In the genomic region with DNA sequence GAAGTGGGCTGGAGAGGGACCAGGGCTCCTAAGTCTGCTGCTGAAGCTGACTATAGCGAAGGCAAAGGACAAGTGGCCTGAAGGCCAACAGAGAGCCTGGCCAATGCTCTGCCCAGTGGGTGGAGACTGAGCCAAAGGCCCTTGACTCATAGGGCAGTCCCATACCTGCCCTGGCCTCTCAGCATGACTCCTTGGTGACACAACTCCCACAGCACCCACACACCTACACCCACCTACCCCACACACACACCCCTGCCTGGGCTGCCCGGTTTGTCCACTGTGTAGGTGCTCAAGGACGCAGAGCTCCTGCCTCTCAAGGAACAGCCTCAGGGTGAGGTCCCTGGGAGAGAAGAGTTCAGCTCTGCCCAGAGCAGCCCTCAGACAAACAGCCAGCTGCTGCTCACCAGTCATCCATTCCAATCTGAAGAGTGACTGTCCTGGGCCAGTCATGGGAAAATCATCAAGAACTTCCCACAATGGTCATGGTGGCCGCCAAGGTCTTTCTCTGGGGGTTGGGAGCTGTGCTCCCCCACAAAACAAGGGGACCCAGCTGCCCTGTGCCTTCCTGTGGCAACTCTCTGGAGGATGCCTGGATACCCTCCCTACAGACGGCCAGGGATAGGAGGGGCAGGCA, we compare ENCODE assay signal across 8 cellular contexts. TPM values are rescaled to one million over a fixed set of nuclear protein-coding genes. Genes with fewer than 3 reads are reported as not detected.
DNase-seq lines count a peak whose midpoint lies in the region; ATAC-seq and TF ChIP-seq lines count a peak whose summit lies in the region.

No MANE protein-coding gene starts in this region.

- in situ Hi-C loops in IMR-90 (cut with MboI; ENCODE audit: low sequenced_read_pairs): no loop called here
- in situ Hi-C loops in brain microvascular endothelial cell (cut with HindIII; ENCODE audit: low pct_ligation_motif_present, low sequenced_read_pairs): no loop called here

- peak overlapping the region; percentile 77 for H2BK120ac ChIP-seq in IMR-90 (ENCODE audit: low read depth, low read length)

- POLR2A ChIA-PET in IMR-90 (lab: Charles Lee; ENCODE audit: unreplicated experiment): no interaction called here

- TF ChIP-seq POLR2A in IMR-90 (IDR thresholded peaks at IDR 0.05; ENCODE audit: low read depth, low read length): no peak

- peak overlapping the region; percentile 62 for H2AK9ac ChIP-seq in IMR-90 (replicated peaks; ENCODE audit: low read depth, low read length, poor library complexity)

- H3K4me1 ChIP-seq in CD4-positive, CD25-positive, alpha-beta regulatory T cell (ENCODE audit: control insufficient read depth, insufficient read depth, low read length, poor library complexity, severe bottlenecking): peaks cover 78% of the 10 kb centered on the region
- peaks cover 36% of the 10 kb centered on the region for H3K4me1 ChIP-seq in IMR-90 (ENCODE audit: control insufficient read depth, insufficient read depth, low read length)

- no peak overlapping the region for H3K56ac ChIP-seq in IMR-90 (ENCODE audit: extremely low read depth, insufficient read depth, low read length)

- peaks cover 51% of the 10 kb centered on the region for H3K9me1 ChIP-seq in IMR-90 (ENCODE audit: insufficient read depth, low read length)

- DNase-seq in CD4-positive, CD25-positive, alpha-beta regulatory T cell: no peak
- peak; percentile 61 for DNase-seq in IMR-90
- DNase-seq in brain microvascular endothelial cell: peak; percentile 49
- no peak for DNase-seq in naive B cell
- no peak for DNase-seq in NCI-H187 treated with DMSO at 0.1 percent for 48 hours (lab: John Stamatoyannopoulos, UW)
- DNase-seq in NCI-H1694 (lab: John Stamatoyannopoulos, UW): no peak

- H2AK5ac ChIP-seq in IMR-90 (ENCODE audit: low read depth, low read length): peak overlapping the region; percentile 97

- peak overlapping the region; percentile 23; the same call in 1 of the 2 replicates for H3K4me2 ChIP-seq in IMR-90 (ENCODE audit: low read depth, low read length)

- peak overlapping the region; percentile 43 for H4K91ac ChIP-seq in IMR-90 (ENCODE audit: insufficient read depth, low read depth, low read length)

- peak overlapping the region; percentile 72; the same call in 1 of the 3 replicates for H2BK15ac ChIP-seq in IMR-90 (ENCODE audit: low read depth, low read length)

- peak overlapping the region; percentile 52 for H3K27ac ChIP-seq in CD4-positive, CD25-positive, alpha-beta regulatory T cell (ENCODE audit: insufficient read depth, low read length, poor library complexity, severe bottlenecking)
- H3K27ac ChIP-seq in IMR-90 (ENCODE audit: insufficient read depth, low read length) (peak overlapping the region; percentile 46; the same call in 1 of the 2 replicates), brain microvascular endothelial cell (peak overlapping the region; percentile 32)

- H4K8ac ChIP-seq in IMR-90 (ENCODE audit: low read depth in 2 of 2, low read length in 2 of 2): peak overlapping the region in 1 of 2 experiments; percentile 50; a peak in 1 of 4 replicates

- no peak overlapping the region for H4K5ac ChIP-seq in IMR-90 (ENCODE audit: low read depth, low read length)

- CTCF ChIA-PET in IMR-90 (lab: Yijun Ruan, JAX): interaction anchor here (2.0 kb wide), 1 partner anchor 25 kb away, joined by 9 read pairs; no protein-coding TSS in a partner anchor

- peaks cover 29% of the 10 kb centered on the region for H3K36me3 ChIP-seq in CD4-positive, CD25-positive, alpha-beta regulatory T cell (ENCODE audit: control insufficient read depth, insufficient read depth, low read length)
- H3K36me3 ChIP-seq in IMR-90 (ENCODE audit: control insufficient read depth, insufficient read depth, low read length): peaks cover 8% of the 10 kb centered on the region
- peaks cover 7% of the 10 kb centered on the region for H3K36me3 ChIP-seq in brain microvascular endothelial cell (replicated peaks)

- 0 out of 2 replicates have a peak overlapping the region, but pooled peaks have one; percentile 73 for H3K23ac ChIP-seq in IMR-90 (ENCODE audit: low read depth, low read length)

- no peaks in the 10 kb centered on the region for H3K27me3 Mint-ChIP-seq in CD4-positive, CD25-positive, alpha-beta regulatory T cell
- H3K27me3 Mint-ChIP-seq in naive B cell: no peaks in the 10 kb centered on the region

- H3K9ac ChIP-seq in IMR-90 (ENCODE audit: low read depth, low read length): no peak overlapping the region

- H3K79me1 ChIP-seq in IMR-90 (ENCODE audit: low read depth in 1 of 2, low read length in 2 of 2): peaks cover 34 to 88% of the 10 kb centered on the region in 2 experiments

- no peak for ATAC-seq in CD4-positive, CD25-positive, alpha-beta regulatory T cell (ENCODE audit: low read depth in 2 of 2)
- no peak for ATAC-seq in IMR-90 (ENCODE audit: low read depth)
- no peak for ATAC-seq in naive B cell (ENCODE audit: low read depth in 2 of 2)
- no peak for ATAC-seq in HG02759 (IDR thresholded peaks at IDR 0.05; ENCODE audit: unreplicated experiment)
- no peak for ATAC-seq in HG02678 (IDR thresholded peaks at IDR 0.05; ENCODE audit: unreplicated experiment)

- dilution Hi-C loops in IMR-90 (cut with HindIII; ENCODE audit: low sequenced_read_pairs, unreplicated experiment): no loop called here

- H2BK5ac ChIP-seq in IMR-90 (ENCODE audit: low read depth, low read length, poor library complexity, severe bottlenecking): peak overlapping the region; percentile 82

- peak overlapping the region; percentile 32 for H3K4me3 ChIP-seq in CD4-positive, CD25-positive, alpha-beta regulatory T cell (ENCODE audit: low read depth, low read length)
- H3K4me3 ChIP-seq in IMR-90 (ENCODE audit: insufficient read depth, low read depth, low read length) (no peak overlapping the region), brain microvascular endothelial cell (ENCODE audit: low read depth, low read length) (no peak overlapping the region)

- intact Hi-C loops in IMR-90 (cut with micrococcal nuclease): no loop called here

- H3K14ac ChIP-seq in IMR-90 (replicated peaks; ENCODE audit: low read depth, low read length): no peak overlapping the region; the same call in none of the 2 replicates

- H3K9me3 Mint-ChIP-seq in CD4-positive, CD25-positive, alpha-beta regulatory T cell: no peaks in the 10 kb centered on the region
- peaks cover 0 to 2% (median 0%) of the 10 kb centered on the region in 7 donors for H3K9me3 Mint-ChIP-seq in naive B cell

- peak overlapping the region; percentile 68 for H3K4ac ChIP-seq in IMR-90 (ENCODE audit: low read depth, low read length)

- peak overlapping the region; percentile 40 for H2AFZ ChIP-seq in IMR-90 (replicated peaks; ENCODE audit: low read length, poor library complexity)

- WGBS in IMR-90 (ENCODE audit: extremely low coverage in 2 of 2, insufficient read length in 1 of 2), 2 experiments: 88% methylated on average over 1 of the region's 5 CpGs; no CpG with 5 or more reads in 1 of the 2 experiments

- no peak for TF ChIP-seq CTCF in IMR-90 (conservative IDR thresholded peaks at IDR 0.05; ENCODE audit: low read depth, low read length)
- no peak for TF ChIP-seq CTCF in brain microvascular endothelial cell (IDR thresholded peaks at IDR 0.05; ENCODE audit: low read depth, low read length, missing control alignments)

- no peak for TF ChIP-seq RAD21 in IMR-90 (IDR thresholded peaks at IDR 0.05; ENCODE audit: low read length)

- no peaks in the 10 kb centered on the region for H3K27me3 ChIP-seq in CD4-positive, CD25-positive, alpha-beta regulatory T cell (ENCODE audit: control insufficient read depth, insufficient read depth, low read length)
- H3K27me3 ChIP-seq in IMR-90 (ENCODE audit: control insufficient read depth, insufficient read depth, low read length) (no peaks in the 10 kb centered on the region), brain microvascular endothelial cell (replicated peaks) (no peaks in the 10 kb centered on the region)

- H3K36me3 Mint-ChIP-seq in CD4-positive, CD25-positive, alpha-beta regulatory T cell: peaks cover 39% of the 10 kb centered on the region
- H3K36me3 Mint-ChIP-seq in naive B cell: peaks cover 3 to 12% of the 10 kb centered on the region in 2 donors

- peaks cover 37 to 84% (median 59%) of the 10 kb centered on the region in 4 donors for H3K4me1 Mint-ChIP-seq in CD4-positive, CD25-positive, alpha-beta regulatory T cell
- H3K4me1 Mint-ChIP-seq in naive B cell: peaks cover 62 to 87% (median 81%) of the 10 kb centered on the region in 3 donors

- H2BK20ac ChIP-seq in IMR-90 (ENCODE audit: low read depth, low read length): peak overlapping the region; percentile 47; the same call in 1 of the 2 replicates

- no peaks in the 10 kb centered on the region for H3K9me3 ChIP-seq in CD4-positive, CD25-positive, alpha-beta regulatory T cell (ENCODE audit: control insufficient read depth in 2 of 2, low read length in 2 of 2)
- H3K9me3 ChIP-seq in IMR-90 (ENCODE audit: control insufficient read depth, insufficient read depth, low read length): no peaks in the 10 kb centered on the region

- H4K20me1 ChIP-seq in IMR-90 (ENCODE audit: insufficient read depth, low read length): peaks cover 64% of the 10 kb centered on the region

- peak overlapping the region; percentile 81 to 94 (median 88) for H3K27ac Mint-ChIP-seq in CD4-positive, CD25-positive, alpha-beta regulatory T cell
- peak overlapping the region in 5 of 6 donors; percentile 35 to 88 (median 59) for H3K27ac Mint-ChIP-seq in naive B cell

- no peak overlapping the region for H3K18ac ChIP-seq in IMR-90 (ENCODE audit: low read depth, low read length)

- BruUV-seq in IMR-90 (replicated peaks; lab: Mats Ljungman, UMichigan): no TSS peak

- peak overlapping the region; percentile 44 to 96 (median 94) for H3K4me3 Mint-ChIP-seq in CD4-positive, CD25-positive, alpha-beta regulatory T cell
- H3K4me3 Mint-ChIP-seq in naive B cell: peak overlapping the region in 4 of 8 donors; percentile 6 to 95 (median 66)

TF ChIP-seq in IMR-90, 13 proteins besides CTCF, POLR2A, EP300 and RAD21 (continues in another document):
- TF ChIP-seq SMC3 (IDR thresholded peaks at IDR 0.05; ENCODE audit: low read depth, low read length): no peak
- TF ChIP-seq CHD1 (IDR thresholded peaks at IDR 0.05; ENCODE audit: low read depth, low read length): no peak

RNA-seq across cellular contexts. Expression of gene TNIP1, which starts 5.0 kb away (rescaled TPM):
- 259 TPM for total RNA-seq in CD4-positive, CD25-positive, alpha-beta regulatory T cell
- polyA plus RNA-seq in CD4-positive, CD25-positive, alpha-beta regulatory T cell: 10 to 100 TPM; 46.9 to 71.5 (median 59.8) TPM
- total RNA-seq in IMR-90 (2012; rRNA removed): 88.0 and 92.8 TPM in 2 replicates
- polyA plus RNA-seq in IMR-90 (2012; rRNA removed) (63.8 and 67.1 TPM in 2 replicates), naive B cell (ENCODE audit: low read depth in 6 of 6) (10 to 100 TPM; 36.2 to 68.2 (median 55.5) TPM)
- polyA plus RNA-seq in IMR-90 (2012; cell fraction: cytosol; rRNA removed): 62.2 and 66.5 TPM in 2 replicates
- polyA plus RNA-seq in IMR-90 (2012; cell fraction: nucleus; rRNA removed; ENCODE audit: low replicate concordance): 59.0 and 59.6 TPM in 2 replicates

RNA-seq across cellular contexts. Expression of gene GPX3, which starts 55.4 kb away (rescaled TPM):
- 1.2 TPM for total RNA-seq in CD4-positive, CD25-positive, alpha-beta regulatory T cell
- 1 to 10 TPM in 2 of 4 donors, under 1 TPM in 2; 0.52 to 1.3 (median 0.81) TPM for polyA plus RNA-seq in CD4-positive, CD25-positive, alpha-beta regulatory T cell
- total RNA-seq in IMR-90 (2012; rRNA removed): 0.28 and 0.36 TPM in 2 replicates
- polyA plus RNA-seq in IMR-90 (2012; rRNA removed): 1.0 and 1.3 TPM in 2 replicates
- 0.89 and 1.2 TPM in 2 replicates for polyA plus RNA-seq in IMR-90 (2012; cell fraction: cytosol; rRNA removed)
- 0.37 and 0.38 TPM in 2 replicates for polyA plus RNA-seq in IMR-90 (2012; cell fraction: nucleus; rRNA removed; ENCODE audit: low replicate concordance)
- polyA plus RNA-seq in naive B cell (ENCODE audit: low read depth in 6 of 6): 1 to 10 TPM in 3 of 6 donors, under 1 TPM in 2, not detected in 1; 0.23 to 1.8 (median 1.1) TPM

Comparison
In these comparisons a context has a peak if more than half of its experiments do, and no peak if none do; other contexts are left out.
1. DNase-seq: peak in IMR-90 (single experiment) and brain microvascular endothelial cell (single experiment); none in CD4-positive, CD25-positive, alpha-beta regulatory T cell (0 of 3), naive B cell (single experiment), NCI-H187 treated with DMSO at 0.1 percent for 48 hours (single experiment) and NCI-H1694 (single experiment).
2. Peak in every context shown above with its lines, with median percentiles within 50 percentile points of each other: H3K27ac ChIP-seq.